ENCODE assay signal across 9 cellular contexts in genomic region chr17:19398301-19399181, GRCh38. TPM values are rescaled to one million over a fixed set of nuclear protein-coding genes. Genes with fewer than 3 reads are reported as not detected.
DNase-seq lines count a peak whose midpoint lies in the region; ATAC-seq and TF ChIP-seq lines count a peak whose summit lies in the region.
"Had no signal": no experiment of that assay in that cellular context is flagged by ENCODE, and none has a peak within 500 bp of the region (broad histone marks: within the 10 kb centered on the region; RNA-seq: fewer than 3 reads in every experiment).

No MANE protein-coding gene starts in this region.

- no peak overlapping the region for H3K4me3 Mint-ChIP-seq in T-helper 17 cell
- H3K4me3 Mint-ChIP-seq: CD4-positive, CD25-positive, alpha-beta regulatory T cell had no signal

- H3K4me1 ChIP-seq in breast epithelium: no peaks in the 10 kb centered on the region
- peaks cover 0 to 9% (median 0%) of the 10 kb centered on the region in 4 donors for H3K4me1 ChIP-seq in right lobe of liver
- H3K4me1 ChIP-seq in aorta (ENCODE audit: control insufficient read depth in 1 of 2, insufficient read depth in 2 of 2, low read length in 2 of 2): no peaks in the 10 kb centered on the region

- TF ChIP-seq CTCF in breast epithelium (IDR thresholded peaks at IDR 0.05) (no peak), right lobe of liver (IDR thresholded peaks at IDR 0.05) (no peak)

- ATAC-seq in right lobe of liver (peak; percentile 79 to 87 (median 85)), aorta (ENCODE audit: low FRiP score) (peak; percentile 75), HG02678 (IDR thresholded peaks at IDR 0.05; ENCODE audit: unreplicated experiment) (no peak), T-helper 17 cell (no peak), HG03175 (IDR thresholded peaks at IDR 0.05; ENCODE audit: unreplicated experiment) (no peak)

- H3K36me3 Mint-ChIP-seq in T-helper 17 cell (ENCODE audit: low read depth): peaks cover 3% of the 10 kb centered on the region

- no peak overlapping the region for H3K27ac Mint-ChIP-seq in T-helper 17 cell
- H3K27ac Mint-ChIP-seq: CD4-positive, CD25-positive, alpha-beta regulatory T cell had no signal

- no peak for TF ChIP-seq POLR2A in breast epithelium (IDR thresholded peaks at IDR 0.05)
- no peak for TF ChIP-seq POLR2A in right lobe of liver (IDR thresholded peaks at IDR 0.05)

- H3K4me1 Mint-ChIP-seq in T-helper 17 cell: peaks cover 3% of the 10 kb centered on the region
- H3K4me1 Mint-ChIP-seq: CD4-positive, CD25-positive, alpha-beta regulatory T cell had no signal

- H3K4me3 ChIP-seq in breast epithelium: no peak overlapping the region
- no peak overlapping the region for H3K4me3 ChIP-seq in right lobe of liver
- no peak overlapping the region for H3K4me3 ChIP-seq in aorta (ENCODE audit: low read length in 2 of 2)

- H3K36me3 ChIP-seq in breast epithelium (no peaks in the 10 kb centered on the region), right lobe of liver (no peaks in the 10 kb centered on the region), aorta (ENCODE audit: control insufficient read depth in 1 of 2, insufficient read depth in 2 of 2, low read length in 1 of 2) (no peaks in the 10 kb centered on the region)

- 36% methylated on average over 2 of the region's 2 CpGs for WGBS in right lobe of liver (ENCODE audit: insufficient coverage, low coverage, low lambda C conversion rate, missing lambda C conversion rate)
- WGBS in aorta, 2 donors: 29 to 33% methylated on average over 2 of the region's 2 CpGs

- H3K9me3 ChIP-seq in breast epithelium (no peaks in the 10 kb centered on the region), right lobe of liver (no peaks in the 10 kb centered on the region), aorta (ENCODE audit: control insufficient read depth, low read length) (no peaks in the 10 kb centered on the region), T-helper 17 cell (ENCODE audit: control insufficient read depth, low read length, poor library complexity, severe bottlenecking) (no peaks in the 10 kb centered on the region)

- H3K27me3 ChIP-seq in breast epithelium (no peaks in the 10 kb centered on the region), right lobe of liver (no peaks in the 10 kb centered on the region), aorta (ENCODE audit: control insufficient read depth in 1 of 2, insufficient read depth in 2 of 2, low read length in 1 of 2) (no peaks in the 10 kb centered on the region)

- H3K27me3 Mint-ChIP-seq in T-helper 17 cell: peaks cover 15% of the 10 kb centered on the region

- intact Hi-C loops in breast epithelium (cut with DNase I; ENCODE audit: low total_unique reads) (no loop called here), right lobe of liver (cut with DNase I) (no loop called here), aorta (cut with DNase I) (loop anchor here in 1 of 2 donors (5.0 kb wide), 1 partner anchor 39 kb away; no protein-coding TSS in a partner anchor)

- peak overlapping the region; percentile 81 to 85 for H3K27ac ChIP-seq in breast epithelium
- H3K27ac ChIP-seq in right lobe of liver: peak overlapping the region; percentile 6 to 49 (median 27)
- peak overlapping the region; percentile 62 to 64 for H3K27ac ChIP-seq in aorta (ENCODE audit: low read depth in 1 of 2, low read length in 2 of 2)

- peak; percentile 34 for DNase-seq in activated effector memory CD4-positive, alpha-beta T cell treated with anti-CD3 and anti-CD28 coated beads, Interleukin-2, amount 50 U/mL, for 16 hours
- DNase-seq in activated effector memory CD4-positive, alpha-beta T cell treated with Interleukin-2 at 50 U/mL for 16 hours: no peak
- DNase-seq in breast epithelium (ENCODE audit: low spot score in 2 of 2): no peak
- peak in 2 of 3 donors; percentile 53 to 60 for DNase-seq in right lobe of liver
- DNase-seq in aorta: peak; percentile 73 to 81
- no peak for DNase-seq in T-helper 17 cell
- DNase-seq: CD4-positive, CD25-positive, alpha-beta regulatory T cell had no signal

RNA-seq across cellular contexts. Expression of gene MFAP4, which starts 11.6 kb away (rescaled TPM):
- total RNA-seq in breast epithelium (100 to 1,000 TPM in 2 of 3 donors, 10 to 100 TPM in 1; 45.5 to 186 (median 116) TPM), right lobe of liver (10 to 100 TPM in 2 of 6 experiments, 1 to 10 TPM in 4; 2.3 to 12.0 (median 6.5) TPM), aorta (100 to 1,000 TPM; 271 to 564 TPM), T-helper 17 cell (not detected)
- 100 to 1,000 TPM; 324 to 793 TPM for polyA plus RNA-seq in aorta
- total RNA-seq: CD4-positive, CD25-positive, alpha-beta regulatory T cell had no signal
- polyA plus RNA-seq: CD4-positive, CD25-positive, alpha-beta regulatory T cell had no signal

RNA-seq across cellular contexts. Expression of gene RNF112, which starts 12.5 kb away (rescaled TPM):
- total RNA-seq in breast epithelium (1 to 10 TPM in 2 of 3 donors, under 1 TPM in 1; 0.96 to 2.9 (median 2.3) TPM), right lobe of liver (under 1 TPM; 0.12 to 0.86 (median 0.54) TPM), aorta (1 to 10 TPM; 5.4 to 9.9 TPM), T-helper 17 cell (under 1 TPM; 0.25 to 0.57 TPM)
- polyA plus RNA-seq in aorta: 1 to 10 TPM; 5.1 to 7.5 TPM
- polyA plus RNA-seq: CD4-positive, CD25-positive, alpha-beta regulatory T cell had no signal

RNA-seq across cellular contexts. Expression of gene MAPK7, which starts 20.2 kb away (rescaled TPM):
- total RNA-seq in breast epithelium (10 to 100 TPM; 21.4 to 39.0 (median 22.7) TPM), right lobe of liver (1 to 10 TPM; 5.7 to 9.2 (median 6.7) TPM), aorta (10 to 100 TPM; 33.5 to 34.1 TPM), T-helper 17 cell (10 to 100 TPM; 16.7 to 20.3 TPM)
- polyA plus RNA-seq in aorta: 10 to 100 TPM in 1 of 2 donors, 1 to 10 TPM in 1; 5.4 to 25.6 TPM

RNA-seq across cellular contexts. Expression of gene B9D1, which starts 36.0 kb away (rescaled TPM):
- total RNA-seq in breast epithelium (10 to 100 TPM; 14.4 to 29.2 (median 28.4) TPM), right lobe of liver (10 to 100 TPM in 2 of 6 experiments, 1 to 10 TPM in 4; 2.3 to 27.9 (median 5.7) TPM), aorta (1 to 10 TPM; 7.3 to 8.9 TPM), T-helper 17 cell (1 to 10 TPM in 1 of 2 donors, under 1 TPM in 1; 0.37 to 1.2 TPM)
- 10 to 100 TPM in 1 of 2 donors, 1 to 10 TPM in 1; 9.5 to 16.5 TPM for polyA plus RNA-seq in aorta

Comparison
In these comparisons a context has a peak if more than half of its experiments do, and no peak if none do; other contexts are left out.
1. DNase-seq: peak in activated effector memory CD4-positive, alpha-beta T cell treated with anti-CD3 and anti-CD28 coated beads, Interleukin-2, amount 50 U/mL, for 16 hours (single experiment), right lobe of liver (2 of 3) and aorta (2 of 2); none in activated effector memory CD4-positive, alpha-beta T cell treated with Interleukin-2 at 50 U/mL for 16 hours (single experiment), breast epithelium (0 of 2) and T-helper 17 cell (0 of 3).
2. H3K27ac ChIP-seq: peak in every context shown above with its lines; median percentile 83 in breast epithelium; 63 in aorta; 27 in right lobe of liver.
3. ATAC-seq: peak in right lobe of liver (4 of 4) and aorta (single experiment); none in HG02678 (single experiment), T-helper 17 cell (single experiment) and HG03175 (single experiment).